In genomic region chr6:163311830-163312229, GRCh38 we compare ENCODE assay signal across 18 cellular contexts.
DNase-seq lines count a peak whose midpoint lies in the region; ATAC-seq and TF ChIP-seq lines count a peak whose summit lies in the region.
"Had no signal": no experiment of that assay in that cellular context is flagged by ENCODE, and none has a peak within 500 bp of the region (broad histone marks: within the 10 kb centered on the region; RNA-seq: fewer than 3 reads in every experiment).

No MANE protein-coding gene starts in this region.

- H3K9me3 Mint-ChIP-seq in activated naive CD8-positive, alpha-beta T cell treated with anti-CD3 and anti-CD28 coated beads, Interleukin-2, amount 50 U/mL, for 24 hours, result no peaks in the 10 kb centered on the region

- no peak overlapping the region for H2BK120ac ChIP-seq in trophoblast cell (ENCODE audit: insufficient read depth, low read length, poor library complexity)

- peak overlapping the region; percentile 90 for H3K27ac ChIP-seq in cingulate gyrus (ENCODE audit: low read depth, low read length)
- H3K27ac ChIP-seq in trophoblast cell (ENCODE audit: low read depth, low read length), result no peak overlapping the region
- H3K27ac ChIP-seq: coronary artery, gastrocnemius medialis, KMS-11, ovary, stomach, uterus had no signal

- in situ Hi-C loops in GM13977 (cut with MboI; ENCODE audit: low pct_unique_long_range_greater_than_20kb, low sequenced_read_pairs, unreplicated experiment), result no loop called here

- no peak overlapping the region for H3K18ac ChIP-seq in trophoblast cell (ENCODE audit: low read length)

- no peak for ATAC-seq in HG03460 (IDR thresholded peaks at IDR 0.05; ENCODE audit: unreplicated experiment)
- ATAC-seq in activated naive CD8-positive, alpha-beta T cell treated with anti-CD3 and anti-CD28 coated beads, Interleukin-2, amount 50 U/mL, for 24 hours, result no peak
- ATAC-seq: gastrocnemius medialis had no signal

- H3K79me1 ChIP-seq in trophoblast cell (ENCODE audit: low read length), result no peaks in the 10 kb centered on the region

- no peak overlapping the region for H3K14ac ChIP-seq in trophoblast cell (ENCODE audit: low read length)

- H2AK5ac ChIP-seq in trophoblast cell (ENCODE audit: low read length), result no peak overlapping the region

- peaks cover 10% of the 10 kb centered on the region for H3K27me3 Mint-ChIP-seq in activated naive CD8-positive, alpha-beta T cell treated with anti-CD3 and anti-CD28 coated beads, Interleukin-2, amount 50 U/mL, for 24 hours

- H2AFZ ChIP-seq in trophoblast cell (ENCODE audit: insufficient read depth, low read length, poor library complexity), result no peak overlapping the region

- no peak overlapping the region for H3K4me2 ChIP-seq in trophoblast cell (ENCODE audit: low read length)
- H3K4me2 ChIP-seq: KMS-11 had no signal

- H3K4me3 ChIP-seq in trophoblast cell (ENCODE audit: low read depth, low read length), result no peak overlapping the region
- H3K4me3 ChIP-seq: coronary artery, gastrocnemius medialis, HAP-1, ovary, stomach, uterus had no signal

- no peak overlapping the region for H2BK5ac ChIP-seq in trophoblast cell (ENCODE audit: low read depth, low read length, poor library complexity)

- H4K12ac ChIP-seq in trophoblast cell (ENCODE audit: low read depth, low read length), result no peak overlapping the region

- H2BK12ac ChIP-seq in trophoblast cell (ENCODE audit: low read length), result no peak overlapping the region

- H3K4me1 ChIP-seq in trophoblast cell (ENCODE audit: control insufficient read depth in 1 of 2, insufficient read depth in 2 of 2, low read length in 2 of 2), result no peaks in the 10 kb centered on the region
- H3K4me1 ChIP-seq: HAP-1, stomach, uterus had no signal

- no peak for TF ChIP-seq CTCF in GM13977 (IDR thresholded peaks at IDR 0.05; ENCODE audit: extremely low read depth, insufficient read depth, missing control alignments)

- H3K4ac ChIP-seq in trophoblast cell (ENCODE audit: low read depth, low read length), result no peak overlapping the region

- H3K36me3 Mint-ChIP-seq in activated naive CD8-positive, alpha-beta T cell treated with anti-CD3 and anti-CD28 coated beads, Interleukin-2, amount 50 U/mL, for 24 hours (ENCODE audit: low read depth), result no peaks in the 10 kb centered on the region

- no peak overlapping the region for H4K91ac ChIP-seq in trophoblast cell (ENCODE audit: low read depth, low read length)

- H3K27me3 ChIP-seq in trophoblast cell (ENCODE audit: insufficient read depth, low read length), result no peaks in the 10 kb centered on the region
- H3K27me3 ChIP-seq: gastrocnemius medialis, ovary, stomach, uterus had no signal

- H3K9me3 ChIP-seq in trophoblast cell (ENCODE audit: insufficient read depth, low read depth, low read length), result peaks cover 2% of the 10 kb centered on the region
- H3K9me3 ChIP-seq: gastrocnemius medialis, HAP-1, ovary, stomach, uterus had no signal

- no peaks in the 10 kb centered on the region for H3K36me3 ChIP-seq in trophoblast cell (ENCODE audit: control insufficient read depth in 1 of 2, insufficient read depth in 2 of 2, low read length in 2 of 2)
- H3K36me3 ChIP-seq: gastrocnemius medialis, HAP-1, ovary, stomach, uterus had no signal

- no peak overlapping the region for H3K27ac Mint-ChIP-seq in activated naive CD8-positive, alpha-beta T cell treated with anti-CD3 and anti-CD28 coated beads, Interleukin-2, amount 50 U/mL, for 24 hours

- H3K4me1 Mint-ChIP-seq in activated naive CD8-positive, alpha-beta T cell treated with anti-CD3 and anti-CD28 coated beads, Interleukin-2, amount 50 U/mL, for 24 hours, result no peaks in the 10 kb centered on the region

- no peaks in the 10 kb centered on the region for H3K79me2 ChIP-seq in trophoblast cell (ENCODE audit: control insufficient read depth, insufficient read depth, low read length, poor library complexity)

- no CpG with 5 or more reads among the region's 3 CpGs for WGBS in trophoblast cell (ENCODE audit: extremely low coverage, insufficient coverage, insufficient read length)

- H3K9ac ChIP-seq in trophoblast cell (ENCODE audit: low read length), result no peak overlapping the region
- H3K9ac ChIP-seq: KMS-11 had no signal

- H3K4me3 Mint-ChIP-seq in activated naive CD8-positive, alpha-beta T cell treated with anti-CD3 and anti-CD28 coated beads, Interleukin-2, amount 50 U/mL, for 24 hours, result no peak overlapping the region

- H4K8ac ChIP-seq in trophoblast cell (ENCODE audit: low read depth, low read length), result no peak overlapping the region

- H3K23ac ChIP-seq in trophoblast cell (ENCODE audit: low read length), result no peak overlapping the region

- DNase-seq in ELR (ENCODE audit: low read depth) (peak; percentile 83), NCI-H69 (lab: John Stamatoyannopoulos, UW) (peak; percentile 52), trophoblast cell (peak; percentile 36 to 62), NCI-H1048 (lab: John Stamatoyannopoulos, UW) (no peak), GM13977 (ENCODE audit: low spot score) (no peak)
- DNase-seq in activated naive CD8-positive, alpha-beta T cell treated with anti-CD3 and anti-CD28 coated beads, Interleukin-2, amount 50 U/mL, for 24 hours, result no peak
- DNase-seq: activated naive CD4-positive, alpha-beta T cell; anterior cingulate cortex; gastrocnemius medialis; ovary; stimulated activated CD4-positive, alpha-beta T cell treated with anti-CD3 and anti-CD28 coated beads, Interleukin-2, amount 100 ng/mL, for 24 hours; stomach; uterus had no signal

Comparison
In these comparisons a context has a peak if more than half of its experiments do, and no peak if none do; other contexts are left out.
1. DNase-seq: peak in ELR (single experiment), NCI-H69 (single experiment) and trophoblast cell (2 of 2); none in activated naive CD8-positive, alpha-beta T cell treated with anti-CD3 and anti-CD28 coated beads, Interleukin-2, amount 50 U/mL, for 24 hours (single experiment), NCI-H1048 (single experiment) and GM13977 (single experiment).